In genomic region chr17:77374170-77374936, GRCh38 we compare ENCODE assay signal across 8 cellular contexts.
A peak's percentile ranks its signal among the peaks of the same experiment; 100 is the strongest.
DNase-seq lines count a peak whose midpoint lies in the region; ATAC-seq and TF ChIP-seq lines count a peak whose summit lies in the region.

No MANE protein-coding gene starts in this region.

- POLR2A ChIA-PET in activated CD8-positive, alpha-beta T cell treated with anti-CD3 and anti-CD28 coated beads, Interleukin-2, amount 10 ng/mL, durations not matched to agents 7 days and 5 days (lab: Charles Lee), result interaction anchor here (0.6 to 3.1 kb wide), 13 partner anchors 9 to 584 kb away, joined by 3 to 54 read pairs (median 4); partner anchors contain the start of gene TNRC6C

- peak; percentile 45 for TF ChIP-seq CTCF in lower lobe of right lung (IDR thresholded peaks at IDR 0.05)

- CTCF ChIA-PET in activated CD8-positive, alpha-beta T cell treated with anti-CD3 and anti-CD28 coated beads, Interleukin-2, amount 10 ng/mL, durations not matched to agents 7 days and 5 days (lab: Charles Lee), result interaction anchor here (0.6 to 5.0 kb wide), 13 partner anchors 8 to 84 kb away, joined by 3 to 59 read pairs (median 10); no protein-coding TSS in a partner anchor

- H3K36me3 Mint-ChIP-seq in activated CD8-positive, alpha-beta T cell treated with anti-CD3 and anti-CD28 coated beads, Interleukin-2, amount 10 ng/mL, durations not matched to agents 7 days and 5 days (ENCODE audit: low read depth), result peaks cover 38% of the 10 kb centered on the region

- H3K4me1 Mint-ChIP-seq in activated CD8-positive, alpha-beta T cell treated with anti-CD3 and anti-CD28 coated beads, Interleukin-2, amount 10 ng/mL, durations not matched to agents 7 days and 5 days (ENCODE audit: low read depth), result peaks cover 71% of the 10 kb centered on the region

- no peaks in the 10 kb centered on the region for H3K9me3 Mint-ChIP-seq in activated CD8-positive, alpha-beta T cell treated with anti-CD3 and anti-CD28 coated beads, Interleukin-2, amount 10 ng/mL, durations not matched to agents 7 days and 5 days (ENCODE audit: insufficient read depth)

- H3K9me3 ChIP-seq in lower lobe of right lung, result no peaks in the 10 kb centered on the region

- no peaks in the 10 kb centered on the region for H3K27me3 Mint-ChIP-seq in activated CD8-positive, alpha-beta T cell treated with anti-CD3 and anti-CD28 coated beads, Interleukin-2, amount 10 ng/mL, durations not matched to agents 7 days and 5 days (ENCODE audit: low read depth)

- peak overlapping the region; percentile 78 for H3K4me3 ChIP-seq in lower lobe of right lung

- peaks cover 84% of the 10 kb centered on the region for H3K4me1 ChIP-seq in lower lobe of right lung

- no peaks in the 10 kb centered on the region for H3K27me3 ChIP-seq in lower lobe of right lung (ENCODE audit: low read depth)

- H3K4me3 Mint-ChIP-seq in activated CD8-positive, alpha-beta T cell treated with anti-CD3 and anti-CD28 coated beads, Interleukin-2, amount 10 ng/mL, durations not matched to agents 7 days and 5 days, result peak overlapping the region; percentile 95

- peak overlapping the region; percentile 93 for H3K27ac Mint-ChIP-seq in activated CD8-positive, alpha-beta T cell treated with anti-CD3 and anti-CD28 coated beads, Interleukin-2, amount 10 ng/mL, durations not matched to agents 7 days and 5 days

- H3K27ac ChIP-seq in lower lobe of right lung, result peak overlapping the region; percentile 83

- H3K36me3 ChIP-seq in lower lobe of right lung, result no peaks in the 10 kb centered on the region

- peak; percentile 77 for ATAC-seq in activated CD8-positive, alpha-beta T cell treated with anti-CD3 and anti-CD28 coated beads, Interleukin-2, amount 10 ng/mL, durations not matched to agents 7 days and 5 days
- ATAC-seq in lower lobe of right lung, result peak; percentile 76 to 82
- no peak for ATAC-seq in HG02840 (IDR thresholded peaks at IDR 0.05; ENCODE audit: low FRiP score, unreplicated experiment)

- intact Hi-C loops in lower lobe of right lung (cut with DNase I), result no loop called here

- DNase-seq in DMS53 (lab: John Stamatoyannopoulos, UW), result peak; percentile 90
- DNase-seq in NCI-H1092 (lab: John Stamatoyannopoulos, UW), result peak; percentile 49
- DNase-seq in activated CD8-positive, alpha-beta T cell treated with anti-CD3 and anti-CD28 coated beads, Interleukin-2, amount 10 ng/mL, durations not matched to agents 7 days and 5 days, result peak; percentile 90
- DNase-seq in effector CD4-positive, alpha-beta T cell, result peak; percentile 58
- DNase-seq in lower lobe of right lung, result peak; percentile 88
- DNase-seq in stimulated activated CD4-positive, alpha-beta T cell treated with anti-CD3 and anti-CD28 coated beads, Interleukin-4, amount 100 ng/mL, for 48 hours (ENCODE audit: low read depth in 2 of 2), result peak; percentile 68 to 75
- DNase-seq in NCI-H1105 treated with DMSO at 0.1 percent for 48 hours (lab: John Stamatoyannopoulos, UW), result no peak
